27 cellular contexts compared by ENCODE assay signal in genomic region chr4:184764601-184765000, GRCh38.
"Had no signal": no experiment of that assay in that cellular context is flagged by ENCODE, and none has a peak within 500 bp of the region (broad histone marks: within the 10 kb centered on the region; RNA-seq: fewer than 3 reads in every experiment).

No MANE protein-coding gene starts in this region.

- H3K4me1 Mint-ChIP-seq: nephron progenitor cell had no signal

- DNase-seq: activated CD4-positive, alpha-beta T cell treated with anti-CD3 and anti-CD28 coated beads for 48 hours; activated CD4-positive, alpha-beta T cell treated with anti-CD3 and anti-CD28 coated beads, Interleukin-2, amount 50 U/mL, for 48 hours; activated effector memory CD4-positive, alpha-beta T cell treated with anti-CD3 and anti-CD28 coated beads, Interleukin-2, amount 50 U/mL, for 16 hours; activated naive CD4-positive, alpha-beta T cell treated with anti-CD3 and anti-CD28 coated beads, Interleukin-2, amount 10 ng/mL, durations not matched to agents 7 days and 5 days; body of pancreas; dermis blood vessel endothelial cell; effector CD4-positive, alpha-beta T cell; foreskin keratinocyte; heart right ventricle; left ventricle myocardium superior; nephron progenitor cell; ovary; stimulated activated CD4-positive, alpha-beta T cell treated with anti-CD3 and anti-CD28 coated beads, Interleukin-15, amount 100 ng/mL, for 24 hours; stimulated activated CD4-positive, alpha-beta T cell treated with anti-CD3 and anti-CD28 coated beads, Interleukin-2, amount 100 ng/mL, for 24 hours; stimulated activated naive CD4-positive, alpha-beta T cell; T-helper 17 cell; T1000; WERI-Rb-1 had no signal

- H3K27ac ChIP-seq: body of pancreas, esophagus muscularis mucosa, foreskin keratinocyte, ovary, right atrium auricular region, tibial nerve, WERI-Rb-1 had no signal

- FAIRE-seq: colon, urothelium cell line had no signal

- ATAC-seq: activated CD4-positive, CD25-positive, alpha-beta regulatory T cell treated with anti-CD3 and anti-CD28 coated beads, Interleukin-2, amount 50 U/mL, for 24 hours; body of pancreas; foreskin keratinocyte; heart right ventricle; left ventricle myocardium superior; SK-N-SH treated with all-trans-retinoic acid at 6 μM for 48 hours; T-helper 17 cell had no signal

- H3K4me3 ChIP-seq: body of pancreas, esophagus muscularis mucosa, heart right ventricle, ovary, prostate gland, right atrium auricular region, tibial nerve had no signal

- H3K9me3 Mint-ChIP-seq: activated naive CD4-positive, alpha-beta T cell treated with anti-CD3 and anti-CD28 coated beads, Interleukin-2, amount 10 ng/mL, durations not matched to agents 7 days and 5 days; activated T-helper 1 cell treated with anti-CD3 and anti-CD28 coated beads, Interleukin-12 subunit alpha, Interleukin-12 subunit beta, Interleukin-2, Interleukin-4 antibody, amounts not matched to agents 30 ng/mL and 10 ng/mL and 1 ng/mL, durations not matched to agents 14 hours and 24 hours and 36 hours had no signal

- H3K9me3 ChIP-seq: body of pancreas, esophagus muscularis mucosa, heart right ventricle, ovary, prostate gland, right atrium auricular region, tibial nerve had no signal

- H3K27ac Mint-ChIP-seq: activated naive CD4-positive, alpha-beta T cell treated with anti-CD3 and anti-CD28 coated beads, Interleukin-2, amount 10 ng/mL, durations not matched to agents 7 days and 5 days; activated T-helper 1 cell treated with anti-CD3 and anti-CD28 coated beads, Interleukin-12 subunit alpha, Interleukin-12 subunit beta, Interleukin-2, Interleukin-4 antibody, amounts not matched to agents 30 ng/mL and 10 ng/mL and 1 ng/mL, durations not matched to agents 14 hours and 24 hours and 36 hours; nephron progenitor cell had no signal

- H3K27me3 ChIP-seq: body of pancreas, esophagus muscularis mucosa, foreskin keratinocyte, heart right ventricle, ovary, right atrium auricular region, tibial nerve had no signal

- H3K4me1 ChIP-seq: body of pancreas, foreskin keratinocyte, prostate gland, right atrium auricular region had no signal

- H3K4me3 Mint-ChIP-seq: activated naive CD4-positive, alpha-beta T cell treated with anti-CD3 and anti-CD28 coated beads, Interleukin-2, amount 10 ng/mL, durations not matched to agents 7 days and 5 days; activated T-helper 1 cell treated with anti-CD3 and anti-CD28 coated beads, Interleukin-12 subunit alpha, Interleukin-12 subunit beta, Interleukin-2, Interleukin-4 antibody, amounts not matched to agents 30 ng/mL and 10 ng/mL and 1 ng/mL, durations not matched to agents 14 hours and 24 hours and 36 hours; nephron progenitor cell; T-helper 17 cell had no signal

- H3K27me3 Mint-ChIP-seq: activated naive CD4-positive, alpha-beta T cell treated with anti-CD3 and anti-CD28 coated beads, Interleukin-2, amount 10 ng/mL, durations not matched to agents 7 days and 5 days; T-helper 17 cell had no signal

- H3K36me3 ChIP-seq: ovary had no signal
